ENCODE assay signal across 1 cellular context in the genomic region with DNA sequence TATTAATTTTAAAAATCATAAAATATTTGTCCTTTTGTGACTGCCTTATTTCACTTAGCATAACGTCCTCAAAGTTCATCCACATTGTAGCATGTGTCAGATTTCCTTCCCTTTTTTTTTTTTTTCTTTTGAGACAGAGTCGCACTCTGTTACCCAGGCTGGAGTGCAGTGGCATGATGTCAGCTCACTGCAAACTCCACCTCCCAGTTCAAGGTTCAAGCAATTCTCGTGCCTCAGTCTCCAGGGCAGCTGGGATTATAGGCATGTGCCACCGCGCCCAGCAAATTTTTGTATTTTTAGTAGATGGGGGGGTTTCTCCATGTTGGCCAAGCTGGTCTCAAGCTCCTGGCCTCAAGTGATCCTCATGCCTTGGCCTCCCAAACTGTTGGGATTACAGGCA.
TF ChIP-seq lines count a peak whose summit lies in the region.

No MANE protein-coding gene starts in this region.

TF ChIP-seq in liver, 16 proteins besides CTCF, POLR2A, EP300 and RAD21:
- TF ChIP-seq, protein P1, sequence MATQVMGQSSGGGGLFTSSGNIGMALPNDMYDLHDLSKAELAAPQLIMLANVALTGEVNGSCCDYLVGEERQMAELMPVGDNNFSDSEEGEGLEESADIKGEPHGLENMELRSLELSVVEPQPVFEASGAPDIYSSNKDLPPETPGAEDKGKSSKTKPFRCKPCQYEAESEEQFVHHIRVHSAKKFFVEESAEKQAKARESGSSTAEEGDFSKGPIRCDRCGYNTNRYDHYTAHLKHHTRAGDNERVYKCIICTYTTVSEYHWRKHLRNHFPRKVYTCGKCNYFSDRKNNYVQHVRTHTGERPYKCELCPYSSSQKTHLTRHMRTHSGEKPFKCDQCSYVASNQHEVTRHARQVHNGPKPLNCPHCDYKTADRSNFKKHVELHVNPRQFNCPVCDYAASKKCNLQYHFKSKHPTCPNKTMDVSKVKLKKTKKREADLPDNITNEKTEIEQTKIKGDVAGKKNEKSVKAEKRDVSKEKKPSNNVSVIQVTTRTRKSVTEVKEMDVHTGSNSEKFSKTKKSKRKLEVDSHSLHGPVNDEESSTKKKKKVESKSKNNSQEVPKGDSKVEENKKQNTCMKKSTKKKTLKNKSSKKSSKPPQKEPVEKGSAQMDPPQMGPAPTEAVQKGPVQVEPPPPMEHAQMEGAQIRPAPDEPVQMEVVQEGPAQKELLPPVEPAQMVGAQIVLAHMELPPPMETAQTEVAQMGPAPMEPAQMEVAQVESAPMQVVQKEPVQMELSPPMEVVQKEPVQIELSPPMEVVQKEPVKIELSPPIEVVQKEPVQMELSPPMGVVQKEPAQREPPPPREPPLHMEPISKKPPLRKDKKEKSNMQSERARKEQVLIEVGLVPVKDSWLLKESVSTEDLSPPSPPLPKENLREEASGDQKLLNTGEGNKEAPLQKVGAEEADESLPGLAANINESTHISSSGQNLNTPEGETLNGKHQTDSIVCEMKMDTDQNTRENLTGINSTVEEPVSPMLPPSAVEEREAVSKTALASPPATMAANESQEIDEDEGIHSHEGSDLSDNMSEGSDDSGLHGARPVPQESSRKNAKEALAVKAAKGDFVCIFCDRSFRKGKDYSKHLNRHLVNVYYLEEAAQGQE (IDR thresholded peaks at IDR 0.05) = no peak
- TF ChIP-seq HNF4A (conservative IDR thresholded peaks at IDR 0.05) = peak; percentile 52 to 55
- TF ChIP-seq GABPA (IDR thresholded peaks at IDR 0.05 in 1 of 2, conservative IDR thresholded peaks at IDR 0.05 in 1 of 2) = no peak
- TF ChIP-seq TAF1 (conservative IDR thresholded peaks at IDR 0.05) = no peak
